ENCODE assay signal across 1 cellular context in the genomic region with DNA sequence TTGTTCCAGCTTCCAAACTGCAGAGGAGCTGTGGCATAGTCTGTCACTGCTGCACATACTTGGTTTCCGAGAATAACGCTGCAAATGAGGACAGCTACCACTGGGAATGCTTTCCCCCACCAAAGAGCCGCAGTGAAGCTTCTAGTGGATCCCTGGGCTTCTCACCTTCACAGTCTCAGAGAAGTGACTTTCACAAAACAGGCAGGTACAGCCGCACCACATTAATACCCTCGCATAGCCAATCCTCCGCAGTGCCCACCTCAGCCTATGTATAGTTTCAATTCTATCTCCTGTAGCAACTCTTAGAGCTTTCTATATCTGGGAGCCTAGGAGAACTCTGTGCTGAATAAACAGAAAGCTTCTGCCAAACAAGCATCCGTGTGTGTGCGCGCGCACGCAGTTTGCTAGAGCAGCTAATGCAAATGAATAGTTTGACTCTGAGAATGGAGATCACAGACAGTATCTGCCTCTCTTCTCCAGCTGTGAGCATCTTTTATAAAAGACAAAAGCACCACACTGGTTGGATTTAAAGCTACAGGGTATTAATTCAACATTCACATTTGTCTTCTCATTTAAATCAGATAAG.
A peak's percentile ranks its signal among the peaks of the same experiment; 100 is the strongest.
TF ChIP-seq lines count a peak whose summit lies in the region.

No MANE protein-coding gene starts in this region.

TF ChIP-seq in H1, 55 proteins besides CTCF, POLR2A, EP300 and RAD21:
- TF ChIP-seq, protein P1, sequence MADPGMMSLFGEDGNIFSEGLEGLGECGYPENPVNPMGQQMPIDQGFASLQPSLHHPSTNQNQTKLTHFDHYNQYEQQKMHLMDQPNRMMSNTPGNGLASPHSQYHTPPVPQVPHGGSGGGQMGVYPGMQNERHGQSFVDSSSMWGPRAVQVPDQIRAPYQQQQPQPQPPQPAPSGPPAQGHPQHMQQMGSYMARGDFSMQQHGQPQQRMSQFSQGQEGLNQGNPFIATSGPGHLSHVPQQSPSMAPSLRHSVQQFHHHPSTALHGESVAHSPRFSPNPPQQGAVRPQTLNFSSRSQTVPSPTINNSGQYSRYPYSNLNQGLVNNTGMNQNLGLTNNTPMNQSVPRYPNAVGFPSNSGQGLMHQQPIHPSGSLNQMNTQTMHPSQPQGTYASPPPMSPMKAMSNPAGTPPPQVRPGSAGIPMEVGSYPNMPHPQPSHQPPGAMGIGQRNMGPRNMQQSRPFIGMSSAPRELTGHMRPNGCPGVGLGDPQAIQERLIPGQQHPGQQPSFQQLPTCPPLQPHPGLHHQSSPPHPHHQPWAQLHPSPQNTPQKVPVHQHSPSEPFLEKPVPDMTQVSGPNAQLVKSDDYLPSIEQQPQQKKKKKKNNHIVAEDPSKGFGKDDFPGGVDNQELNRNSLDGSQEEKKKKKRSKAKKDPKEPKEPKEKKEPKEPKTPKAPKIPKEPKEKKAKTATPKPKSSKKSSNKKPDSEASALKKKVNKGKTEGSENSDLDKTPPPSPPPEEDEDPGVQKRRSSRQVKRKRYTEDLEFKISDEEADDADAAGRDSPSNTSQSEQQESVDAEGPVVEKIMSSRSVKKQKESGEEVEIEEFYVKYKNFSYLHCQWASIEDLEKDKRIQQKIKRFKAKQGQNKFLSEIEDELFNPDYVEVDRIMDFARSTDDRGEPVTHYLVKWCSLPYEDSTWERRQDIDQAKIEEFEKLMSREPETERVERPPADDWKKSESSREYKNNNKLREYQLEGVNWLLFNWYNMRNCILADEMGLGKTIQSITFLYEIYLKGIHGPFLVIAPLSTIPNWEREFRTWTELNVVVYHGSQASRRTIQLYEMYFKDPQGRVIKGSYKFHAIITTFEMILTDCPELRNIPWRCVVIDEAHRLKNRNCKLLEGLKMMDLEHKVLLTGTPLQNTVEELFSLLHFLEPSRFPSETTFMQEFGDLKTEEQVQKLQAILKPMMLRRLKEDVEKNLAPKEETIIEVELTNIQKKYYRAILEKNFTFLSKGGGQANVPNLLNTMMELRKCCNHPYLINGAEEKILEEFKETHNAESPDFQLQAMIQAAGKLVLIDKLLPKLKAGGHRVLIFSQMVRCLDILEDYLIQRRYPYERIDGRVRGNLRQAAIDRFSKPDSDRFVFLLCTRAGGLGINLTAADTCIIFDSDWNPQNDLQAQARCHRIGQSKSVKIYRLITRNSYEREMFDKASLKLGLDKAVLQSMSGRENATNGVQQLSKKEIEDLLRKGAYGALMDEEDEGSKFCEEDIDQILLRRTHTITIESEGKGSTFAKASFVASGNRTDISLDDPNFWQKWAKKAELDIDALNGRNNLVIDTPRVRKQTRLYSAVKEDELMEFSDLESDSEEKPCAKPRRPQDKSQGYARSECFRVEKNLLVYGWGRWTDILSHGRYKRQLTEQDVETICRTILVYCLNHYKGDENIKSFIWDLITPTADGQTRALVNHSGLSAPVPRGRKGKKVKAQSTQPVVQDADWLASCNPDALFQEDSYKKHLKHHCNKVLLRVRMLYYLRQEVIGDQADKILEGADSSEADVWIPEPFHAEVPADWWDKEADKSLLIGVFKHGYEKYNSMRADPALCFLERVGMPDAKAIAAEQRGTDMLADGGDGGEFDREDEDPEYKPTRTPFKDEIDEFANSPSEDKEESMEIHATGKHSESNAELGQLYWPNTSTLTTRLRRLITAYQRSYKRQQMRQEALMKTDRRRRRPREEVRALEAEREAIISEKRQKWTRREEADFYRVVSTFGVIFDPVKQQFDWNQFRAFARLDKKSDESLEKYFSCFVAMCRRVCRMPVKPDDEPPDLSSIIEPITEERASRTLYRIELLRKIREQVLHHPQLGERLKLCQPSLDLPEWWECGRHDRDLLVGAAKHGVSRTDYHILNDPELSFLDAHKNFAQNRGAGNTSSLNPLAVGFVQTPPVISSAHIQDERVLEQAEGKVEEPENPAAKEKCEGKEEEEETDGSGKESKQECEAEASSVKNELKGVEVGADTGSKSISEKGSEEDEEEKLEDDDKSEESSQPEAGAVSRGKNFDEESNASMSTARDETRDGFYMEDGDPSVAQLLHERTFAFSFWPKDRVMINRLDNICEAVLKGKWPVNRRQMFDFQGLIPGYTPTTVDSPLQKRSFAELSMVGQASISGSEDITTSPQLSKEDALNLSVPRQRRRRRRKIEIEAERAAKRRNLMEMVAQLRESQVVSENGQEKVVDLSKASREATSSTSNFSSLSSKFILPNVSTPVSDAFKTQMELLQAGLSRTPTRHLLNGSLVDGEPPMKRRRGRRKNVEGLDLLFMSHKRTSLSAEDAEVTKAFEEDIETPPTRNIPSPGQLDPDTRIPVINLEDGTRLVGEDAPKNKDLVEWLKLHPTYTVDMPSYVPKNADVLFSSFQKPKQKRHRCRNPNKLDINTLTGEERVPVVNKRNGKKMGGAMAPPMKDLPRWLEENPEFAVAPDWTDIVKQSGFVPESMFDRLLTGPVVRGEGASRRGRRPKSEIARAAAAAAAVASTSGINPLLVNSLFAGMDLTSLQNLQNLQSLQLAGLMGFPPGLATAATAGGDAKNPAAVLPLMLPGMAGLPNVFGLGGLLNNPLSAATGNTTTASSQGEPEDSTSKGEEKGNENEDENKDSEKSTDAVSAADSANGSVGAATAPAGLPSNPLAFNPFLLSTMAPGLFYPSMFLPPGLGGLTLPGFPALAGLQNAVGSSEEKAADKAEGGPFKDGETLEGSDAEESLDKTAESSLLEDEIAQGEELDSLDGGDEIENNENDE (IDR thresholded peaks at IDR 0.05; ENCODE audit: insufficient replicate concordance, low read length), result peak; percentile 91
- TF ChIP-seq NRF1 (IDR thresholded peaks at IDR 0.05; ENCODE audit: low read depth, low read length) (peak; percentile 27; the same call in 1 of the 2 replicates), FOSL1 (IDR thresholded peaks at IDR 0.05; ENCODE audit: insufficient read depth, low read depth, low read length) (no peak), SUZ12 (IDR thresholded peaks at IDR 0.05; ENCODE audit: low read length) (no peak), HDAC6 (IDR thresholded peaks at IDR 0.05; ENCODE audit: low read depth, low read length) (no peak), BACH1 (IDR thresholded peaks at IDR 0.05; ENCODE audit: low read length) (no peak), SP1 (IDR thresholded peaks at IDR 0.05; ENCODE audit: low read depth, low read length) (peak; percentile 25; the same call in 1 of the 2 replicates), TEAD4 (IDR thresholded peaks at IDR 0.05; ENCODE audit: low read depth, low read length) (no peak), SP2 (IDR thresholded peaks at IDR 0.05; ENCODE audit: low read length) (no peak), SIN3A (conservative IDR thresholded peaks at IDR 0.05 in 1 of 2, IDR thresholded peaks at IDR 0.05 in 1 of 2; ENCODE audit: low read depth in 1 of 2, low read length in 2 of 2) (no peak), SIX5 (IDR thresholded peaks at IDR 0.05; ENCODE audit: low read depth, low read length) (no peak), TBP (IDR thresholded peaks at IDR 0.05; ENCODE audit: low read depth, low read length) (no peak), JUN (IDR thresholded peaks at IDR 0.05; ENCODE audit: low read depth, low read length) (no peak), CBX8 (IDR thresholded peaks at IDR 0.05; ENCODE audit: borderline replicate concordance, low read depth, low read length) (no peak), CHD1 (IDR thresholded peaks at IDR 0.05; ENCODE audit: low read depth, low read length) (no peak), GTF2F1 (IDR thresholded peaks at IDR 0.05; ENCODE audit: borderline replicate concordance, low read depth, low read length) (no peak), SAP30 (IDR thresholded peaks at IDR 0.05; ENCODE audit: insufficient read depth, insufficient replicate concordance, low read length) (no peak), HDAC2 (IDR thresholded peaks at IDR 0.05; ENCODE audit: borderline replicate concordance in 1 of 2, low read depth in 2 of 2, low read length in 2 of 2) (peak in 1 of 2 experiments; percentile 77; a peak in 1 of 4 replicates), TAF7 (optimal IDR thresholded peaks at IDR 0.05; ENCODE audit: borderline replicate concordance, low read depth, low read length) (no peak), CTBP2 (IDR thresholded peaks at IDR 0.05; ENCODE audit: borderline replicate concordance, insufficient read depth, insufficient read length, low read length) (no peak), ZNF274 (IDR thresholded peaks at IDR 0.05; ENCODE audit: borderline replicate concordance, extremely low read depth, low read length) (no peak), CEBPB (IDR thresholded peaks at IDR 0.05; ENCODE audit: low read depth, low read length) (no peak), ASH2L (IDR thresholded peaks at IDR 0.05; ENCODE audit: low read length) (peak; percentile 46), RXRA (IDR thresholded peaks at IDR 0.05; ENCODE audit: insufficient read depth, low read depth, low read length) (no peak)
- TF ChIP-seq, protein P2, sequence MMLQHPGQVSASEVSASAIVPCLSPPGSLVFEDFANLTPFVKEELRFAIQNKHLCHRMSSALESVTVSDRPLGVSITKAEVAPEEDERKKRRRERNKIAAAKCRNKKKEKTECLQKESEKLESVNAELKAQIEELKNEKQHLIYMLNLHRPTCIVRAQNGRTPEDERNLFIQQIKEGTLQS (IDR thresholded peaks at IDR 0.05; ENCODE audit: insufficient read depth, low read depth, low read length), result no peak
